ENCODE assay signal across 8 cellular contexts in the genomic region with DNA sequence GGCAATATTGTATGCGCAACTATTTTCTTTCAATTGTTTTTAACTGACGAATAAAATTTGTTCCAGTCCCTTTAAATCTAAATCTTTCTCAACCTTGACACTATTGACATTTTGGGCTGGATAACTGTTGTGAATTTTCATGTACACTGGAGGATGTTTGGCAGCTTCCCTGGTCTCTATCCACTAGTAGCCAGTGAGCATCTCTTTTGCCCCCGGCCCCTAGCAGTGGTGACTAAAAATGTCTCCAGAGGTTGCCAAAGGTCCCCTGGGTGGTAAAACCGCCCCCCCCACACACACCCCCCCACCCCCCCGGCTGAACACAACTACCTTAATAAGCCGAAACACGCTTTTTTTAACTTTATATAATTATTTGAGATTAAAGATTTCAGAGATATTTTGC. TPM values are rescaled to one million over a fixed set of nuclear protein-coding genes. Genes with fewer than 3 reads are reported as not detected.
A peak's percentile ranks its signal among the peaks of the same experiment; 100 is the strongest.
DNase-seq lines count a peak whose midpoint lies in the region; ATAC-seq and TF ChIP-seq lines count a peak whose summit lies in the region.

No MANE protein-coding gene starts in this region.

- H3K4me1 Mint-ChIP-seq in T-helper 17 cell (peaks cover 3% of the 10 kb centered on the region), glutamatergic neuron (ENCODE audit: low read depth, unreplicated experiment) (no peaks in the 10 kb centered on the region)
- peaks cover 16% of the 10 kb centered on the region for H3K4me1 Mint-ChIP-seq in stimulated activated naive CD8-positive, alpha-beta T cell treated with anti-CD3 and anti-CD28 coated beads, Interleukin-15, Interleukin-2, amounts not matched to agents 100 ng/mL and 50 ng/mL, for 24 hours (ENCODE audit: low read depth)

- WGBS in SK-N-SH (ENCODE audit: low lambda C conversion rate) = 10% methylated on average over 7 of the region's 7 CpGs

- no peak for ATAC-seq in SK-N-SH treated with all-trans-retinoic acid at 6 μM for 48 hours
- no peak for ATAC-seq in T-helper 17 cell
- ATAC-seq in HG03342 (IDR thresholded peaks at IDR 0.05; ENCODE audit: unreplicated experiment) = no peak
- no peak for ATAC-seq in HG03045 (IDR thresholded peaks at IDR 0.05; ENCODE audit: unreplicated experiment)

- H3K4me1 ChIP-seq in SK-N-SH (ENCODE audit: control insufficient read depth in 1 of 2, insufficient read depth in 2 of 2, low read depth in 1 of 2, low read length in 1 of 2) = peaks cover 0 to 3% of the 10 kb centered on the region in 2 experiments; a peak in 2 of 4 replicates

- H2AFZ ChIP-seq in SK-N-SH (ENCODE audit: low read depth) = no peak overlapping the region

- peak; percentile 34 for DNase-seq in SK-N-SH
- DNase-seq in T-helper 17 cell = no peak
- DNase-seq in glutamatergic neuron = peak; percentile 10
- DNase-seq in medulla oblongata (ENCODE audit: extremely low spot score) = no peak

- H3K9me2 ChIP-seq in SK-N-SH = no peaks in the 10 kb centered on the region

- 0 out of 2 replicates have a peak overlapping the region, but pooled peaks have one; percentile 66 for H3K4me2 ChIP-seq in SK-N-SH

- no peaks in the 10 kb centered on the region for H3F3A ChIP-seq in SK-N-SH (replicated peaks; ENCODE audit: insufficient read depth)

- TF ChIP-seq RAD21 in SK-N-SH (IDR thresholded peaks at IDR 0.05; ENCODE audit: low read length) = no peak

- H3K9me3 ChIP-seq in SK-N-SH (0 out of 2 replicates have a peak, but pooled peaks cover 6% of the 10 kb centered on the region), T-helper 17 cell (ENCODE audit: control insufficient read depth, low read length, poor library complexity, severe bottlenecking) (no peaks in the 10 kb centered on the region)

- H3K27ac Mint-ChIP-seq in T-helper 17 cell = peak overlapping the region; percentile 77
- no peak overlapping the region for H3K27ac Mint-ChIP-seq in glutamatergic neuron (ENCODE audit: unreplicated experiment)
- no peak overlapping the region for H3K27ac Mint-ChIP-seq in stimulated activated naive CD8-positive, alpha-beta T cell treated with anti-CD3 and anti-CD28 coated beads, Interleukin-15, Interleukin-2, amounts not matched to agents 100 ng/mL and 50 ng/mL, for 24 hours

- CTCF ChIA-PET in SK-N-SH (lab: Yijun Ruan, JAX) = no interaction called here

- H3K27me3 ChIP-seq in SK-N-SH (ENCODE audit: insufficient read depth) = no peaks in the 10 kb centered on the region

- peaks cover 57% of the 10 kb centered on the region for H3K79me2 ChIP-seq in SK-N-SH (ENCODE audit: insufficient read depth)

- no peaks in the 10 kb centered on the region for H3K9me3 Mint-ChIP-seq in glutamatergic neuron (ENCODE audit: unreplicated experiment)
- H3K9me3 Mint-ChIP-seq in stimulated activated naive CD8-positive, alpha-beta T cell treated with anti-CD3 and anti-CD28 coated beads, Interleukin-15, Interleukin-2, amounts not matched to agents 100 ng/mL and 50 ng/mL, for 24 hours = no peaks in the 10 kb centered on the region

- TF ChIP-seq CTCF in SK-N-SH (IDR thresholded peaks at IDR 0.05) = no peak
- no peak for TF ChIP-seq CTCF in glutamatergic neuron (IDR thresholded peaks at IDR 0.05; ENCODE audit: partially characterized antibody, unreplicated experiment)

- H4K20me1 ChIP-seq in SK-N-SH (ENCODE audit: insufficient read depth) = no peaks in the 10 kb centered on the region

- POLR2A ChIA-PET in SK-N-SH (lab: Yijun Ruan, JAX) = no interaction called here

- H3K4me3 ChIP-seq in SK-N-SH (ENCODE audit: low read depth in 2 of 2, low read length in 1 of 2) = peak overlapping the region; percentile 67 to 70

- no peak overlapping the region for H3K27ac ChIP-seq in SK-N-SH (ENCODE audit: low read depth in 2 of 2, low read length in 1 of 2)

- H3K36me3 ChIP-seq in SK-N-SH (replicated peaks in 1 of 2; ENCODE audit: control insufficient read depth in 1 of 2, insufficient read depth in 2 of 2, low read length in 1 of 2) = peaks cover 0 to 11% of the 10 kb centered on the region in 2 experiments

- peaks cover 2% of the 10 kb centered on the region for H3K36me3 Mint-ChIP-seq in T-helper 17 cell (ENCODE audit: low read depth)
- no peaks in the 10 kb centered on the region for H3K36me3 Mint-ChIP-seq in glutamatergic neuron (ENCODE audit: unreplicated experiment)
- peaks cover 31% of the 10 kb centered on the region for H3K36me3 Mint-ChIP-seq in stimulated activated naive CD8-positive, alpha-beta T cell treated with anti-CD3 and anti-CD28 coated beads, Interleukin-15, Interleukin-2, amounts not matched to agents 100 ng/mL and 50 ng/mL, for 24 hours (ENCODE audit: low read depth)

- H3K27me3 Mint-ChIP-seq in T-helper 17 cell (no peaks in the 10 kb centered on the region), glutamatergic neuron (ENCODE audit: unreplicated experiment) (no peaks in the 10 kb centered on the region)
- no peaks in the 10 kb centered on the region for H3K27me3 Mint-ChIP-seq in stimulated activated naive CD8-positive, alpha-beta T cell treated with anti-CD3 and anti-CD28 coated beads, Interleukin-15, Interleukin-2, amounts not matched to agents 100 ng/mL and 50 ng/mL, for 24 hours

- TF ChIP-seq EP300 in SK-N-SH (IDR thresholded peaks at IDR 0.05; ENCODE audit: borderline replicate concordance in 1 of 2, low read depth in 1 of 2, low read length in 1 of 2) = no peak

- H3K4me3 Mint-ChIP-seq in T-helper 17 cell = peak overlapping the region; percentile 91
- H3K4me3 Mint-ChIP-seq in glutamatergic neuron (ENCODE audit: unreplicated experiment) = peak overlapping the region; percentile 82
- peak overlapping the region; percentile 81 for H3K4me3 Mint-ChIP-seq in stimulated activated naive CD8-positive, alpha-beta T cell treated with anti-CD3 and anti-CD28 coated beads, Interleukin-15, Interleukin-2, amounts not matched to agents 100 ng/mL and 50 ng/mL, for 24 hours

- peak overlapping the region; percentile 65; the same call in 1 of the 2 replicates for H3K9ac ChIP-seq in SK-N-SH

TF ChIP-seq in SK-N-SH, 30 proteins besides CTCF, POLR2A, EP300 and RAD21 (continues in another document):
- no peak for TF ChIP-seq TEAD4 (IDR thresholded peaks at IDR 0.05; ENCODE audit: borderline replicate concordance, insufficient read depth)
- TF ChIP-seq, protein P1, sequence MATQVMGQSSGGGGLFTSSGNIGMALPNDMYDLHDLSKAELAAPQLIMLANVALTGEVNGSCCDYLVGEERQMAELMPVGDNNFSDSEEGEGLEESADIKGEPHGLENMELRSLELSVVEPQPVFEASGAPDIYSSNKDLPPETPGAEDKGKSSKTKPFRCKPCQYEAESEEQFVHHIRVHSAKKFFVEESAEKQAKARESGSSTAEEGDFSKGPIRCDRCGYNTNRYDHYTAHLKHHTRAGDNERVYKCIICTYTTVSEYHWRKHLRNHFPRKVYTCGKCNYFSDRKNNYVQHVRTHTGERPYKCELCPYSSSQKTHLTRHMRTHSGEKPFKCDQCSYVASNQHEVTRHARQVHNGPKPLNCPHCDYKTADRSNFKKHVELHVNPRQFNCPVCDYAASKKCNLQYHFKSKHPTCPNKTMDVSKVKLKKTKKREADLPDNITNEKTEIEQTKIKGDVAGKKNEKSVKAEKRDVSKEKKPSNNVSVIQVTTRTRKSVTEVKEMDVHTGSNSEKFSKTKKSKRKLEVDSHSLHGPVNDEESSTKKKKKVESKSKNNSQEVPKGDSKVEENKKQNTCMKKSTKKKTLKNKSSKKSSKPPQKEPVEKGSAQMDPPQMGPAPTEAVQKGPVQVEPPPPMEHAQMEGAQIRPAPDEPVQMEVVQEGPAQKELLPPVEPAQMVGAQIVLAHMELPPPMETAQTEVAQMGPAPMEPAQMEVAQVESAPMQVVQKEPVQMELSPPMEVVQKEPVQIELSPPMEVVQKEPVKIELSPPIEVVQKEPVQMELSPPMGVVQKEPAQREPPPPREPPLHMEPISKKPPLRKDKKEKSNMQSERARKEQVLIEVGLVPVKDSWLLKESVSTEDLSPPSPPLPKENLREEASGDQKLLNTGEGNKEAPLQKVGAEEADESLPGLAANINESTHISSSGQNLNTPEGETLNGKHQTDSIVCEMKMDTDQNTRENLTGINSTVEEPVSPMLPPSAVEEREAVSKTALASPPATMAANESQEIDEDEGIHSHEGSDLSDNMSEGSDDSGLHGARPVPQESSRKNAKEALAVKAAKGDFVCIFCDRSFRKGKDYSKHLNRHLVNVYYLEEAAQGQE (IDR thresholded peaks at IDR 0.05; ENCODE audit: low read depth, low read length) = no peak

TF ChIP-seq in SK-N-SH treated with all-trans-retinoic acid at 6 μM for 48 hours, 23 proteins besides CTCF, POLR2A, EP300 and RAD21 (continues in another document):
- TF ChIP-seq, protein P2, sequence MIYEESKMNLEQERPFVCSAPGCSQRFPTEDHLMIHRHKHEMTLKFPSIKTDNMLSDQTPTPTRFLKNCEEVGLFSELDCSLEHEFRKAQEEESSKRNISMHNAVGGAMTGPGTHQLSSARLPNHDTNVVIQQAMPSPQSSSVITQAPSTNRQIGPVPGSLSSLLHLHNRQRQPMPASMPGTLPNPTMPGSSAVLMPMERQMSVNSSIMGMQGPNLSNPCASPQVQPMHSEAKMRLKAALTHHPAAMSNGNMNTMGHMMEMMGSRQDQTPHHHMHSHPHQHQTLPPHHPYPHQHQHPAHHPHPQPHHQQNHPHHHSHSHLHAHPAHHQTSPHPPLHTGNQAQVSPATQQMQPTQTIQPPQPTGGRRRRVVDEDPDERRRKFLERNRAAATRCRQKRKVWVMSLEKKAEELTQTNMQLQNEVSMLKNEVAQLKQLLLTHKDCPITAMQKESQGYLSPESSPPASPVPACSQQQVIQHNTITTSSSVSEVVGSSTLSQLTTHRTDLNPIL (CRISPR knock-in tag; IDR thresholded peaks at IDR 0.05; ENCODE audit: low read depth) = no peak
- TF ChIP-seq ARNTL (CRISPR knock-in tag; IDR thresholded peaks at IDR 0.05; ENCODE audit: borderline replicate concordance, low read depth) = no peak
- TF ChIP-seq ZFP30 (CRISPR knock-in tag; IDR thresholded peaks at IDR 0.05) = no peak
- TF ChIP-seq PPARA (CRISPR knock-in tag; IDR thresholded peaks at IDR 0.05; ENCODE audit: borderline replicate concordance) = no peak
- TF ChIP-seq ISL1 (CRISPR knock-in tag; IDR thresholded peaks at IDR 0.05) = no peak
- TF ChIP-seq ZC3H10 (CRISPR knock-in tag; IDR thresholded peaks at IDR 0.05) = no peak
- no peak for TF ChIP-seq TCF4 (CRISPR knock-in tag; IDR thresholded peaks at IDR 0.05; ENCODE audit: borderline replicate concordance)
- no peak for TF ChIP-seq ZNF70 (CRISPR knock-in tag; IDR thresholded peaks at IDR 0.05)
- TF ChIP-seq ZNF8 (CRISPR knock-in tag; IDR thresholded peaks at IDR 0.05) = no peak
- TF ChIP-seq BACH2 (CRISPR knock-in tag; IDR thresholded peaks at IDR 0.05; ENCODE audit: borderline replicate concordance) = no peak
- no peak for TF ChIP-seq GLIS3 (CRISPR knock-in tag; IDR thresholded peaks at IDR 0.05)

RNA-seq across cellular contexts. Expression of a gene that starts 0.5 kb away (rescaled TPM):
- polyA plus RNA-seq in SK-N-SH (2012; rRNA removed) = 0.81 and 1.2 TPM in 2 replicates
- polyA plus RNA-seq in SK-N-SH (2012; cell fraction: cytosol; rRNA removed) = 0.94 and 1.1 TPM in 2 replicates
- 1.2 and 1.9 TPM in 2 replicates for polyA plus RNA-seq in SK-N-SH (2012; cell fraction: nucleus; rRNA removed)
- total RNA-seq in T-helper 17 cell (1 to 10 TPM; 1.4 to 4.1 TPM), glutamatergic neuron (ENCODE audit: unreplicated experiment) (3.4 TPM)

RNA-seq across cellular contexts. Expression of a gene that starts 0.9 kb away (rescaled TPM):
- polyA plus RNA-seq in SK-N-SH (2012; rRNA removed) = 7.6 and 11.6 TPM in 2 replicates
- 9.2 and 11.4 TPM in 2 replicates for polyA plus RNA-seq in SK-N-SH (2012; cell fraction: cytosol; rRNA removed)
- 11.7 and 28.5 TPM in 2 replicates for polyA plus RNA-seq in SK-N-SH (2012; cell fraction: nucleus; rRNA removed)
- total RNA-seq in T-helper 17 cell (1 to 10 TPM; 6.2 to 7.4 TPM), glutamatergic neuron (ENCODE audit: unreplicated experiment) (11.8 TPM)

Comparison
In these comparisons a context has a peak if more than half of its experiments do, and no peak if none do; other contexts are left out.
1. DNase-seq: peak in SK-N-SH (single experiment) and glutamatergic neuron (single experiment); none in T-helper 17 cell (0 of 3) and medulla oblongata (single experiment).
2. Peak in every context shown above with its lines, with median percentiles within 50 percentile points of each other: H3K4me3 Mint-ChIP-seq.